ENCODE assay signal across 7 cellular contexts in the genomic region with DNA sequence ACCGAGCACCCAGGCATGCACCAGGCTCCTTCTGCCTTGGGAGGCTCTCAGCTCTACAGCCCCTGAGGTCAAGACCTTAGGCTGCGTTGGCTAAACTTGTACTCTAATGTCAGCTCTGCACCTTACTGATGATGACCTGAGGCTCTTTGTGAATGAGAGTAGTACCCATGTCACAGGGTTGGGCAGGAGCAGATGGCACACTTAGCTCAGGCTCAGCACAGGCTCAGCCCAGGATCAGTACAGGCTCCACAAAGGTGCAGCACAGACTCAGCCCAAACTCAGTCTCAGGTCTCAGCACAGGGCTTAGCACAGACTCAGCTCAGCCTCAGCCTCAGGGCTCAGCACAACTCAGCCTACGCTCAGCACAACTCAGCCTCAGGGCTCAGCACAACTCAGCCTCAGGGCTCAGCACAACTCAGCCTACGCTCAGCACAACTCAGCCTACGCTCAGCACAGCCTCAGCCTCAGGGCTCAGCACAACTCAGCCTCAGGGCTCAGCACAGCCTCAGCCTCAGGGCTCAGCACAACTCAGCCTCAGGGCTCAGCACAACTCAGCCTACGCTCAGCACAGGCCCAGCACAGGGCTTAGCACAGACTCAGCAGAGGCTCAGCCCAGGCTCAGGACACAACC.
DNase-seq lines count a peak whose midpoint lies in the region; ATAC-seq, FAIRE-seq and TF ChIP-seq lines count a peak whose summit lies in the region.
"Not testable (repeated sequence)": the region's sequence is repeated elsewhere in the genome, so short reads cannot be mapped to it uniquely, and the experiment has no call there.

No MANE protein-coding gene starts in this region.

- H3F3A ChIP-seq in MM.1S (ENCODE audit: insufficient read depth, low read length) = not testable (repeated sequence)

- H3K27me3 Mint-ChIP-seq in activated CD8-positive, alpha-beta memory T cell treated with anti-CD3 and anti-CD28 coated beads, Interleukin-2, amount 10 ng/mL, durations not matched to agents 7 days and 5 days; osteocyte (ENCODE audit: unreplicated experiment): not testable (repeated sequence)

- not testable (repeated sequence) for H3K79me2 ChIP-seq in DND-41 (ENCODE audit: insufficient read depth, low read length); MM.1S (ENCODE audit: low read length)

- intact Hi-C loops in kidney (cut with DNase I) = not testable (repeated sequence)

- not testable (repeated sequence) for H3K4me1 Mint-ChIP-seq in activated CD8-positive, alpha-beta memory T cell treated with anti-CD3 and anti-CD28 coated beads, Interleukin-2, amount 10 ng/mL, durations not matched to agents 7 days and 5 days; osteocyte (ENCODE audit: unreplicated experiment)

- DNase-seq in DND-41; activated CD8-positive, alpha-beta memory T cell treated with anti-CD3 and anti-CD28 coated beads, Interleukin-2, amount 10 ng/mL, durations not matched to agents 7 days and 5 days: not testable (repeated sequence)
- DNase-seq in MM.1S (peak; percentile 5), kidney (peak; percentile 23), osteocyte (ENCODE audit: extremely low spot score, unreplicated experiment) (peak; percentile 62), superior temporal gyrus (ENCODE audit: extremely low spot score) (peak; percentile 1)

- not testable (repeated sequence) for H3K9me3 ChIP-seq in DND-41 (ENCODE audit: insufficient read depth, low read length, severe bottlenecking); MM.1S (replicated peaks; ENCODE audit: insufficient read depth, low read length); kidney (ENCODE audit: control insufficient read depth in 1 of 2, low read length in 2 of 2)

- H3K36me3 ChIP-seq in DND-41 (ENCODE audit: insufficient read depth, low read length); MM.1S (replicated peaks; ENCODE audit: insufficient read depth, low read length); kidney (ENCODE audit: control insufficient read depth in 1 of 2, insufficient read depth in 2 of 2, low read length in 2 of 2): not testable (repeated sequence)

- H3K9ac ChIP-seq in DND-41 (ENCODE audit: low read depth, low read length); MM.1S (ENCODE audit: low read length); kidney (ENCODE audit: low read length in 2 of 2): not testable (repeated sequence)

- H3K4me2 ChIP-seq in DND-41 (ENCODE audit: insufficient read depth, low read length); MM.1S (ENCODE audit: low read depth, low read length): not testable (repeated sequence)

- ATAC-seq in DND-41 (ENCODE audit: insufficient read depth, low read depth) (0 out of 3 replicates have a peak, but pooled peaks have one; percentile 22), esophagus mucosa (peak; percentile 30)
- peak; percentile 6 for ATAC-seq in activated CD8-positive, alpha-beta memory T cell treated with anti-CD3 and anti-CD28 coated beads, Interleukin-2, amount 10 ng/mL, durations not matched to agents 7 days and 5 days

- TF ChIP-seq CTCF in DND-41 (IDR thresholded peaks at IDR 0.05; ENCODE audit: borderline replicate concordance, extremely low read depth, low read length, poor library complexity, severe bottlenecking); MM.1S (IDR thresholded peaks at IDR 0.05; ENCODE audit: low read length); kidney (IDR thresholded peaks at IDR 0.05; ENCODE audit: borderline replicate concordance, extremely low read depth, insufficient read depth); osteocyte (IDR thresholded peaks at IDR 0.05): not testable (repeated sequence)

- not testable (repeated sequence) for H3K4me3 Mint-ChIP-seq in activated CD8-positive, alpha-beta memory T cell treated with anti-CD3 and anti-CD28 coated beads, Interleukin-2, amount 10 ng/mL, durations not matched to agents 7 days and 5 days; osteocyte (ENCODE audit: unreplicated experiment)

- H3K4me3 ChIP-seq in DND-41 (ENCODE audit: low read depth in 1 of 2, low read length in 2 of 2); MM.1S (ENCODE audit: low read length); kidney (ENCODE audit: low read length in 2 of 2): not testable (repeated sequence)

- not testable (repeated sequence) for H3K9me2 ChIP-seq in MM.1S (replicated peaks; ENCODE audit: insufficient read depth, low read length)

- not testable (repeated sequence) for H3K36me3 Mint-ChIP-seq in activated CD8-positive, alpha-beta memory T cell treated with anti-CD3 and anti-CD28 coated beads, Interleukin-2, amount 10 ng/mL, durations not matched to agents 7 days and 5 days; osteocyte (ENCODE audit: unreplicated experiment)

- not testable (repeated sequence) for H2AFZ ChIP-seq in DND-41 (ENCODE audit: low read depth, low read length); MM.1S (ENCODE audit: low read length)

- CTCF ChIA-PET in activated CD8-positive, alpha-beta memory T cell treated with anti-CD3 and anti-CD28 coated beads, Interleukin-2, amount 10 ng/mL, durations not matched to agents 7 days and 5 days (lab: Charles Lee) = not testable (repeated sequence)

- not testable (repeated sequence) for H4K20me1 ChIP-seq in DND-41 (ENCODE audit: insufficient read depth, low read length); MM.1S (ENCODE audit: insufficient read depth, low read length)

- H3K4me1 ChIP-seq in DND-41 (ENCODE audit: insufficient read depth, low read length); MM.1S (ENCODE audit: low read length); kidney (ENCODE audit: control insufficient read depth in 1 of 2, insufficient read depth in 1 of 2, low read depth in 1 of 2, low read length in 2 of 2): not testable (repeated sequence)

- not testable (repeated sequence) for H3K9me3 Mint-ChIP-seq in activated CD8-positive, alpha-beta memory T cell treated with anti-CD3 and anti-CD28 coated beads, Interleukin-2, amount 10 ng/mL, durations not matched to agents 7 days and 5 days (ENCODE audit: low read depth); osteocyte (ENCODE audit: unreplicated experiment)

- FAIRE-seq in kidney (lab: Jason Lieb, UNC) = not testable (repeated sequence)

- H3K27ac Mint-ChIP-seq in activated CD8-positive, alpha-beta memory T cell treated with anti-CD3 and anti-CD28 coated beads, Interleukin-2, amount 10 ng/mL, durations not matched to agents 7 days and 5 days; osteocyte (ENCODE audit: unreplicated experiment): not testable (repeated sequence)

- H3K27me3 ChIP-seq in DND-41 (ENCODE audit: insufficient read depth, low read length, poor library complexity); MM.1S (replicated peaks; ENCODE audit: insufficient read depth, low read length): not testable (repeated sequence)

- H3K27ac ChIP-seq in DND-41 (ENCODE audit: low read length); MM.1S (ENCODE audit: low read length); kidney (ENCODE audit: low read depth in 2 of 2, low read length in 2 of 2): not testable (repeated sequence)
